32 cellular contexts compared by ENCODE assay signal in genomic region chr10:20272575-20272974, GRCh38.
"Had no signal": no experiment of that assay in that cellular context is flagged by ENCODE, and none has a peak within 500 bp of the region (broad histone marks: within the 10 kb centered on the region; RNA-seq: fewer than 3 reads in every experiment).

No MANE protein-coding gene starts in this region.

- DNase-seq: activated CD4-positive, alpha-beta memory T cell treated with anti-CD3 and anti-CD28 coated beads for 36 hours; activated CD4-positive, alpha-beta T cell treated with anti-CD3 and anti-CD28 coated beads for 36 hours; activated CD4-positive, alpha-beta T cell treated with anti-CD3 and anti-CD28 coated beads, Interleukin-2, amount 10 ng/mL, durations not matched to agents 24 days and 14 days; activated CD4-positive, CD25-positive, alpha-beta regulatory T cell; activated CD4-positive, CD25-positive, alpha-beta regulatory T cell treated with anti-CD3 and anti-CD28 coated beads, Interleukin-2, amount 50 U/mL, for 72 hours; activated CD8-positive, alpha-beta memory T cell treated with anti-CD3 and anti-CD28 coated beads, Interleukin-2, amount 10 ng/mL, durations not matched to agents 7 days and 5 days; activated CD8-positive, alpha-beta memory T cell treated with anti-CD3 and anti-CD28 coated beads, Interleukin-2, amount 50 U/mL, for 4 hours; activated CD8-positive, alpha-beta T cell treated with anti-CD3 and anti-CD28 coated beads, Interleukin-2, amount 10 ng/mL, durations not matched to agents 7 days and 5 days; activated effector memory CD4-positive, alpha-beta T cell treated with anti-CD3 and anti-CD28 coated beads, Interleukin-2, amount 50 U/mL, for 16 hours; activated naive CD4-positive, alpha-beta T cell treated with anti-CD3 and anti-CD28 coated beads for 36 hours; activated naive CD8-positive, alpha-beta T cell treated with anti-CD3 and anti-CD28 coated beads for 36 hours; activated naive CD8-positive, alpha-beta T cell treated with anti-CD3 and anti-CD28 coated beads, Interleukin-2, amount 50 U/mL, for 24 hours; activated T-cell treated with anti-CD3 and anti-CD28 coated beads, Interleukin-2, amount 50 U/mL, for 1 hour; activated T-cell treated with anti-CD3 and anti-CD28 coated beads, Interleukin-2, amount 50 U/mL, for 48 hours; adrenal gland; amygdala; aorta; body of pancreas; caudate nucleus; cortex of kidney; dermis blood vessel endothelial cell; effector CD4-positive, alpha-beta T cell; effector memory CD8-positive, alpha-beta T cell; erythroblast; foreskin keratinocyte; gastrocnemius medialis; glutamatergic neuron; heart left ventricle; T-helper 17 cell; T1000 had no signal

- H3K27me3 ChIP-seq: adrenal gland, body of pancreas, esophagus muscularis mucosa, foreskin keratinocyte, gastrocnemius medialis, heart left ventricle had no signal

- H3K27ac ChIP-seq: adrenal gland, body of pancreas, esophagus muscularis mucosa, foreskin keratinocyte, gastrocnemius medialis, heart left ventricle had no signal

- FAIRE-seq: colon had no signal

- H3K9me3 ChIP-seq: adrenal gland, body of pancreas, esophagus muscularis mucosa, gastrocnemius medialis, heart left ventricle had no signal

- H3K4me3 ChIP-seq: adrenal gland, body of pancreas, esophagus muscularis mucosa, gastrocnemius medialis, heart left ventricle had no signal

- ATAC-seq: activated CD4-positive, alpha-beta T cell treated with anti-CD3 and anti-CD28 coated beads for 36 hours; activated CD8-positive, alpha-beta memory T cell treated with anti-CD3 and anti-CD28 coated beads, Interleukin-2, amount 10 ng/mL, durations not matched to agents 7 days and 5 days; activated CD8-positive, alpha-beta T cell treated with anti-CD3 and anti-CD28 coated beads, Interleukin-2, amount 10 ng/mL, durations not matched to agents 7 days and 5 days; activated naive CD8-positive, alpha-beta T cell treated with anti-CD3 and anti-CD28 coated beads, Interleukin-2, amount 50 U/mL, for 24 hours; body of pancreas; effector memory CD8-positive, alpha-beta T cell; foreskin keratinocyte; gastrocnemius medialis; heart left ventricle; T-helper 17 cell had no signal

- H3K36me3 ChIP-seq: adrenal gland, esophagus muscularis mucosa, gastrocnemius medialis had no signal

- H3K4me1 ChIP-seq: body of pancreas, esophagus muscularis mucosa, foreskin keratinocyte, gastrocnemius medialis had no signal
